15 cellular contexts compared by ENCODE assay signal in genomic region chr7:36811807-36812206, GRCh38.
DNase-seq lines count a peak whose midpoint lies in the region; ATAC-seq lines count a peak whose summit lies in the region.
"Had no signal": no experiment of that assay in that cellular context is flagged by ENCODE, and none has a peak within 500 bp of the region (broad histone marks: within the 10 kb centered on the region; RNA-seq: fewer than 3 reads in every experiment).

No MANE protein-coding gene starts in this region.

- H3K27me3 Mint-ChIP-seq in activated T-cell treated with anti-CD3 and anti-CD28 coated beads, Interleukin-2, amount 50 U/mL, for 4 hours (ENCODE audit: low read depth), result peaks cover 2% of the 10 kb centered on the region
- H3K27me3 Mint-ChIP-seq in activated T-cell treated with anti-CD3 and anti-CD28 coated beads, Interleukin-2, amount 50 U/mL, for 24 hours, result no peaks in the 10 kb centered on the region
- peaks cover 4% of the 10 kb centered on the region for H3K27me3 Mint-ChIP-seq in activated T-helper 17 cell treated with anti-CD3 and anti-CD28 coated beads, Interleukin-2, amount 50 U/mL, for 72 hours
- H3K27me3 Mint-ChIP-seq in effector memory CD8-positive, alpha-beta T cell, result peaks cover 0 to 7% of the 10 kb centered on the region in 2 donors
- H3K27me3 Mint-ChIP-seq in stimulated activated naive CD8-positive, alpha-beta T cell treated with anti-CD3 and anti-CD28 coated beads, Interleukin-15, Interleukin-2, amounts not matched to agents 100 ng/mL and 50 ng/mL, for 24 hours, result no peaks in the 10 kb centered on the region
- H3K27me3 Mint-ChIP-seq: CD4-positive, alpha-beta T cell had no signal

- H3K36me3 Mint-ChIP-seq in activated T-cell treated with anti-CD3 and anti-CD28 coated beads, Interleukin-2, amount 50 U/mL, for 4 hours (ENCODE audit: insufficient read depth), result no peaks in the 10 kb centered on the region
- H3K36me3 Mint-ChIP-seq in activated T-cell treated with anti-CD3 and anti-CD28 coated beads, Interleukin-2, amount 50 U/mL, for 24 hours (ENCODE audit: low read depth), result no peaks in the 10 kb centered on the region
- no peaks in the 10 kb centered on the region for H3K36me3 Mint-ChIP-seq in activated T-helper 17 cell treated with anti-CD3 and anti-CD28 coated beads, Interleukin-2, amount 50 U/mL, for 72 hours (ENCODE audit: low read depth)
- H3K36me3 Mint-ChIP-seq in effector memory CD8-positive, alpha-beta T cell (ENCODE audit: insufficient read depth), result no peaks in the 10 kb centered on the region
- H3K36me3 Mint-ChIP-seq in stimulated activated naive CD8-positive, alpha-beta T cell treated with anti-CD3 and anti-CD28 coated beads, Interleukin-15, Interleukin-2, amounts not matched to agents 100 ng/mL and 50 ng/mL, for 24 hours (ENCODE audit: low read depth), result no peaks in the 10 kb centered on the region

- H3K9me3 Mint-ChIP-seq in activated T-cell treated with anti-CD3 and anti-CD28 coated beads, Interleukin-2, amount 50 U/mL, for 4 hours, result no peaks in the 10 kb centered on the region
- H3K9me3 Mint-ChIP-seq in activated T-cell treated with anti-CD3 and anti-CD28 coated beads, Interleukin-2, amount 50 U/mL, for 24 hours, result no peaks in the 10 kb centered on the region
- no peaks in the 10 kb centered on the region for H3K9me3 Mint-ChIP-seq in activated T-helper 17 cell treated with anti-CD3 and anti-CD28 coated beads, Interleukin-2, amount 50 U/mL, for 72 hours
- H3K9me3 Mint-ChIP-seq in effector memory CD8-positive, alpha-beta T cell, result no peaks in the 10 kb centered on the region
- peaks cover 5% of the 10 kb centered on the region for H3K9me3 Mint-ChIP-seq in stimulated activated naive CD8-positive, alpha-beta T cell treated with anti-CD3 and anti-CD28 coated beads, Interleukin-15, Interleukin-2, amounts not matched to agents 100 ng/mL and 50 ng/mL, for 24 hours
- H3K9me3 Mint-ChIP-seq: CD4-positive, alpha-beta T cell; GM23338 had no signal

- ATAC-seq in activated T-cell treated with anti-CD3 and anti-CD28 coated beads, Interleukin-2, amount 50 U/mL, for 4 hours, result peak; percentile 30 to 54
- ATAC-seq in activated T-helper 17 cell treated with anti-CD3 and anti-CD28 coated beads, Interleukin-2, amount 50 U/mL, for 72 hours (replicated peaks), result peak; percentile 34
- no peak for ATAC-seq in effector memory CD8-positive, alpha-beta T cell (replicated peaks)
- no peak for ATAC-seq in HG02623 (IDR thresholded peaks at IDR 0.05; ENCODE audit: unreplicated experiment)
- ATAC-seq: GM12878, GM23338 had no signal

- no peak for DNase-seq in activated T-cell treated with anti-CD3 and anti-CD28 coated beads, Interleukin-2, amount 50 U/mL, for 4 hours
- DNase-seq in activated T-cell treated with anti-CD3 and anti-CD28 coated beads, Interleukin-2, amount 50 U/mL, for 24 hours, result no peak
- DNase-seq in effector memory CD8-positive, alpha-beta T cell, result no peak
- DNase-seq in stimulated activated naive CD4-positive, alpha-beta T cell (lab: John Stamatoyannopoulos, UW), result no peak
- DNase-seq: C1 segment of cervical spinal cord; Calu3; CD4-positive, alpha-beta T cell; DMS 273 treated with DMSO at 0.1 percent for 48 hours; H7 had no signal

- no peak overlapping the region for H3K4me3 Mint-ChIP-seq in activated T-cell treated with anti-CD3 and anti-CD28 coated beads, Interleukin-2, amount 50 U/mL, for 4 hours
- H3K4me3 Mint-ChIP-seq in activated T-cell treated with anti-CD3 and anti-CD28 coated beads, Interleukin-2, amount 50 U/mL, for 24 hours, result no peak overlapping the region
- H3K4me3 Mint-ChIP-seq in activated T-helper 17 cell treated with anti-CD3 and anti-CD28 coated beads, Interleukin-2, amount 50 U/mL, for 72 hours, result no peak overlapping the region
- no peak overlapping the region for H3K4me3 Mint-ChIP-seq in effector memory CD8-positive, alpha-beta T cell
- no peak overlapping the region for H3K4me3 Mint-ChIP-seq in stimulated activated naive CD8-positive, alpha-beta T cell treated with anti-CD3 and anti-CD28 coated beads, Interleukin-15, Interleukin-2, amounts not matched to agents 100 ng/mL and 50 ng/mL, for 24 hours
- H3K4me3 Mint-ChIP-seq: B cell; CD4-positive, alpha-beta T cell; GM23338 had no signal

- H3K4me1 Mint-ChIP-seq in activated T-cell treated with anti-CD3 and anti-CD28 coated beads, Interleukin-2, amount 50 U/mL, for 4 hours (ENCODE audit: low read depth), result peaks cover 6% of the 10 kb centered on the region
- H3K4me1 Mint-ChIP-seq in activated T-cell treated with anti-CD3 and anti-CD28 coated beads, Interleukin-2, amount 50 U/mL, for 24 hours (ENCODE audit: low read depth), result peaks cover 11% of the 10 kb centered on the region
- no peaks in the 10 kb centered on the region for H3K4me1 Mint-ChIP-seq in activated T-helper 17 cell treated with anti-CD3 and anti-CD28 coated beads, Interleukin-2, amount 50 U/mL, for 72 hours
- peaks cover 13 to 14% of the 10 kb centered on the region in 2 donors for H3K4me1 Mint-ChIP-seq in effector memory CD8-positive, alpha-beta T cell (ENCODE audit: low read depth in 2 of 2)
- peaks cover 6% of the 10 kb centered on the region for H3K4me1 Mint-ChIP-seq in stimulated activated naive CD8-positive, alpha-beta T cell treated with anti-CD3 and anti-CD28 coated beads, Interleukin-15, Interleukin-2, amounts not matched to agents 100 ng/mL and 50 ng/mL, for 24 hours (ENCODE audit: low read depth)
- H3K4me1 Mint-ChIP-seq: B cell, GM23338 had no signal

- no peak overlapping the region for H3K27ac Mint-ChIP-seq in activated T-cell treated with anti-CD3 and anti-CD28 coated beads, Interleukin-2, amount 50 U/mL, for 24 hours
- H3K27ac Mint-ChIP-seq in activated T-helper 17 cell treated with anti-CD3 and anti-CD28 coated beads, Interleukin-2, amount 50 U/mL, for 72 hours, result no peak overlapping the region
- H3K27ac Mint-ChIP-seq in effector memory CD8-positive, alpha-beta T cell, result peak overlapping the region; percentile 14 to 33
- peak overlapping the region; percentile 39 for H3K27ac Mint-ChIP-seq in stimulated activated naive CD8-positive, alpha-beta T cell treated with anti-CD3 and anti-CD28 coated beads, Interleukin-15, Interleukin-2, amounts not matched to agents 100 ng/mL and 50 ng/mL, for 24 hours
- H3K27ac Mint-ChIP-seq: B cell; CD4-positive, alpha-beta T cell; GM23338 had no signal

Comparison
In these comparisons a context has a peak if more than half of its experiments do, and no peak if none do; other contexts are left out.
1. ATAC-seq: peak in activated T-cell treated with anti-CD3 and anti-CD28 coated beads, Interleukin-2, amount 50 U/mL, for 4 hours (2 of 2) and activated T-helper 17 cell treated with anti-CD3 and anti-CD28 coated beads, Interleukin-2, amount 50 U/mL, for 72 hours (single experiment); none in effector memory CD8-positive, alpha-beta T cell (single experiment) and HG02623 (single experiment).
2. H3K27ac Mint-ChIP-seq: peak in effector memory CD8-positive, alpha-beta T cell (2 of 2) and stimulated activated naive CD8-positive, alpha-beta T cell treated with anti-CD3 and anti-CD28 coated beads, Interleukin-15, Interleukin-2, amounts not matched to agents 100 ng/mL and 50 ng/mL, for 24 hours (single experiment); none in activated T-cell treated with anti-CD3 and anti-CD28 coated beads, Interleukin-2, amount 50 U/mL, for 24 hours (single experiment) and activated T-helper 17 cell treated with anti-CD3 and anti-CD28 coated beads, Interleukin-2, amount 50 U/mL, for 72 hours (single experiment).